In genomic region chr20:34014878-34015277, GRCh38 we compare ENCODE assay signal across 26 cellular contexts. TPM values are rescaled to one million over a fixed set of nuclear protein-coding genes. Genes with fewer than 3 reads are reported as not detected.
DNase-seq lines count a peak whose midpoint lies in the region; ATAC-seq and TF ChIP-seq lines count a peak whose summit lies in the region.
"Had no signal": no experiment of that assay in that cellular context is flagged by ENCODE, and none has a peak within 500 bp of the region (broad histone marks: within the 10 kb centered on the region; RNA-seq: fewer than 3 reads in every experiment).

No MANE protein-coding gene starts in this region.

- no peak for ATAC-seq in activated naive CD8-positive, alpha-beta T cell treated with anti-CD3 and anti-CD28 coated beads, Interleukin-2, amount 50 U/mL, for 24 hours
- ATAC-seq in naive thymus-derived CD4-positive, alpha-beta T cell = no peak
- no peak for ATAC-seq in left cardiac atrium
- ATAC-seq: A549, heart right ventricle, left lung had no signal

- H3K36me3 ChIP-seq in ascending aorta (no peaks in the 10 kb centered on the region), vagina (no peaks in the 10 kb centered on the region)
- H3K36me3 ChIP-seq in naive thymus-derived CD4-positive, alpha-beta T cell (ENCODE audit: control insufficient read depth in 2 of 3, insufficient read depth in 3 of 3, low read length in 3 of 3) = no peaks in the 10 kb centered on the region
- H3K36me3 ChIP-seq: BE2C, left lung, SJCRH30, stomach, upper lobe of left lung had no signal

- H3K27me3 ChIP-seq in ascending aorta (no peaks in the 10 kb centered on the region), vagina (no peaks in the 10 kb centered on the region)
- H3K27me3 ChIP-seq in naive thymus-derived CD4-positive, alpha-beta T cell (ENCODE audit: control insufficient read depth in 2 of 2, insufficient read depth in 2 of 2, low read length in 2 of 2) = no peaks in the 10 kb centered on the region
- H3K27me3 ChIP-seq: BE2C, heart right ventricle, left lung, SJCRH30, stomach, upper lobe of left lung had no signal

- H3K27ac Mint-ChIP-seq in activated naive CD8-positive, alpha-beta T cell = peak overlapping the region; percentile 2
- H3K27ac Mint-ChIP-seq in activated naive CD8-positive, alpha-beta T cell treated with anti-CD3 and anti-CD28 coated beads, Interleukin-2, amount 50 U/mL, for 24 hours = no peak overlapping the region
- H3K27ac Mint-ChIP-seq in naive thymus-derived CD4-positive, alpha-beta T cell = peak overlapping the region in 5 of 9 donors; percentile 20 to 72 (median 48)
- H3K27ac Mint-ChIP-seq: activated T-helper 2 cell treated with anti-CD3 and anti-CD28 coated beads, Interferon-gamma antibody, Interleukin-2, Interleukin-4, amounts not matched to agents 10 μg/mL and 5 μg/mL and 100 μg/mL, durations not matched to agents 14 hours and 24 hours and 36 hours; mesothelial cell of epicardium had no signal

- H3K9me3 Mint-ChIP-seq in activated naive CD8-positive, alpha-beta T cell (ENCODE audit: low read depth) = no peaks in the 10 kb centered on the region
- H3K9me3 Mint-ChIP-seq in activated naive CD8-positive, alpha-beta T cell treated with anti-CD3 and anti-CD28 coated beads, Interleukin-2, amount 50 U/mL, for 24 hours = no peaks in the 10 kb centered on the region
- H3K9me3 Mint-ChIP-seq in naive thymus-derived CD4-positive, alpha-beta T cell = no peaks in the 10 kb centered on the region
- H3K9me3 Mint-ChIP-seq: activated T-helper 2 cell treated with anti-CD3 and anti-CD28 coated beads, Interferon-gamma antibody, Interleukin-2, Interleukin-4, amounts not matched to agents 10 μg/mL and 5 μg/mL and 100 μg/mL, durations not matched to agents 14 hours and 24 hours and 36 hours; mesothelial cell of epicardium; neural crest cell had no signal

- POLR2A ChIA-PET in naive thymus-derived CD4-positive, alpha-beta T cell (lab: Charles Lee) = no interaction called here

- H3K9me3 ChIP-seq in ascending aorta (no peaks in the 10 kb centered on the region), vagina (no peaks in the 10 kb centered on the region)
- no peaks in the 10 kb centered on the region for H3K9me3 ChIP-seq in naive thymus-derived CD4-positive, alpha-beta T cell (ENCODE audit: control insufficient read depth in 2 of 3, low read length in 3 of 3)
- H3K9me3 ChIP-seq: A549, BE2C, Caco-2, heart right ventricle, left lung, SJCRH30, stomach, upper lobe of left lung had no signal

- H3K4me1 Mint-ChIP-seq in activated naive CD8-positive, alpha-beta T cell (ENCODE audit: low read depth) = peaks cover 90% of the 10 kb centered on the region
- H3K4me1 Mint-ChIP-seq in activated naive CD8-positive, alpha-beta T cell treated with anti-CD3 and anti-CD28 coated beads, Interleukin-2, amount 50 U/mL, for 24 hours = peaks cover 88% of the 10 kb centered on the region
- H3K4me1 Mint-ChIP-seq in naive thymus-derived CD4-positive, alpha-beta T cell = peaks cover 72 to 96% (median 92%) of the 10 kb centered on the region in 7 donors

- no peak overlapping the region for H3K4me3 Mint-ChIP-seq in activated naive CD8-positive, alpha-beta T cell
- no peak overlapping the region for H3K4me3 Mint-ChIP-seq in activated naive CD8-positive, alpha-beta T cell treated with anti-CD3 and anti-CD28 coated beads, Interleukin-2, amount 50 U/mL, for 24 hours
- peak overlapping the region in 5 of 10 donors; percentile 6 to 32 (median 14) for H3K4me3 Mint-ChIP-seq in naive thymus-derived CD4-positive, alpha-beta T cell
- H3K4me3 Mint-ChIP-seq: mesothelial cell of epicardium, neural crest cell had no signal

- H3K4me3 ChIP-seq in ascending aorta (no peak overlapping the region), vagina (no peak overlapping the region)
- no peak overlapping the region for H3K4me3 ChIP-seq in naive thymus-derived CD4-positive, alpha-beta T cell (ENCODE audit: low read length)
- H3K4me3 ChIP-seq: A549, heart right ventricle, left lung, SJCRH30, stomach, upper lobe of left lung had no signal

- peak overlapping the region; percentile 70 to 71 for H3K27ac ChIP-seq in ascending aorta
- H3K27ac ChIP-seq in naive thymus-derived CD4-positive, alpha-beta T cell (ENCODE audit: low read depth, low read length) = no peak overlapping the region
- H3K27ac ChIP-seq in vagina = peak overlapping the region; percentile 12
- H3K27ac ChIP-seq: A549, heart right ventricle, left lung, SJCRH30, stomach, upper lobe of left lung had no signal

- CTCF ChIA-PET in naive thymus-derived CD4-positive, alpha-beta T cell (lab: Charles Lee) = no interaction called here

- peaks cover 2% of the 10 kb centered on the region for H3K36me3 Mint-ChIP-seq in activated naive CD8-positive, alpha-beta T cell
- peaks cover 1% of the 10 kb centered on the region for H3K36me3 Mint-ChIP-seq in activated naive CD8-positive, alpha-beta T cell treated with anti-CD3 and anti-CD28 coated beads, Interleukin-2, amount 50 U/mL, for 24 hours (ENCODE audit: low read depth)
- H3K36me3 Mint-ChIP-seq in naive thymus-derived CD4-positive, alpha-beta T cell = peaks cover 0 to 6% (median 5%) of the 10 kb centered on the region in 5 donors
- H3K36me3 Mint-ChIP-seq: mesothelial cell of epicardium had no signal

- no peak for TF ChIP-seq POLR2A in vagina (IDR thresholded peaks at IDR 0.05)

- peaks cover 13 to 74% of the 10 kb centered on the region in 2 donors for H3K4me1 ChIP-seq in ascending aorta
- peaks cover 46 to 73% of the 10 kb centered on the region in 2 donors for H3K4me1 ChIP-seq in naive thymus-derived CD4-positive, alpha-beta T cell (ENCODE audit: control insufficient read depth in 2 of 2, insufficient read depth in 2 of 2, low read length in 2 of 2)
- H3K4me1 ChIP-seq in vagina = peaks cover 90% of the 10 kb centered on the region

- no peak for DNase-seq in activated naive CD8-positive, alpha-beta T cell treated with anti-CD3 and anti-CD28 coated beads, Interleukin-2, amount 50 U/mL, for 24 hours
- DNase-seq in ascending aorta (ENCODE audit: low spot score in 2 of 2) (no peak), vagina (ENCODE audit: extremely low spot score in 2 of 2) (no peak), NCI-H1436 (lab: John Stamatoyannopoulos, UW) (no peak), left cardiac atrium (no peak), NOMO-1 treated with dmso at 0.1 percent for 144 hours (lab: John Stamatoyannopoulos, UW; ENCODE audit: unreplicated experiment) (no peak)
- no peak for DNase-seq in naive thymus-derived CD4-positive, alpha-beta T cell
- DNase-seq: activated CD4-positive, alpha-beta T cell treated with anti-CD3 and anti-CD28 coated beads for 48 hours; BE2C; Caco-2; DMS79 treated with DMSO at 0.1 percent for 48 hours; effector CD8-positive, alpha-beta T cell; foreskin fibroblast; heart right ventricle; KG1; left lung; NCI-H510A treated with DMSO at 0.1 percent for 48 hours; NK-92 treated with Interleukin-12 subunit alpha and Interleukin-12 subunit beta, amount 100 ng/mL, for 24 hours; SJCRH30; stomach; upper lobe of left lung had no signal

- intact Hi-C loops in ascending aorta (cut with DNase I) (no loop called here), vagina (cut with DNase I) (no loop called here), left cardiac atrium (cut with DNase I) (no loop called here)
- intact Hi-C loops in naive thymus-derived CD4-positive, alpha-beta T cell (cut with micrococcal nuclease) = no loop called here

- TF ChIP-seq CTCF in ascending aorta (IDR thresholded peaks at IDR 0.05) (no peak), vagina (IDR thresholded peaks at IDR 0.05) (no peak)

- no peaks in the 10 kb centered on the region for H3K27me3 Mint-ChIP-seq in activated naive CD8-positive, alpha-beta T cell
- no peaks in the 10 kb centered on the region for H3K27me3 Mint-ChIP-seq in activated naive CD8-positive, alpha-beta T cell treated with anti-CD3 and anti-CD28 coated beads, Interleukin-2, amount 50 U/mL, for 24 hours
- no peaks in the 10 kb centered on the region for H3K27me3 Mint-ChIP-seq in naive thymus-derived CD4-positive, alpha-beta T cell

RNA-seq across cellular contexts. Expression of gene RALY, which starts 21.2 kb away (rescaled TPM):
- total RNA-seq in ascending aorta (78.5 TPM), vagina (123 TPM), left cardiac atrium (100 to 1,000 TPM in 1 of 2 donors, 10 to 100 TPM in 1; 97.3 to 102 TPM)
- 100 to 1,000 TPM in 4 of 5 experiments, 10 to 100 TPM in 1; 99.0 to 167 (median 111) TPM for total RNA-seq in naive thymus-derived CD4-positive, alpha-beta T cell
- polyA plus RNA-seq in naive thymus-derived CD4-positive, alpha-beta T cell = 100 to 1,000 TPM; 169 to 202 TPM
